Comparison of ENCODE assay signal across 19 cellular contexts in the genomic region with DNA sequence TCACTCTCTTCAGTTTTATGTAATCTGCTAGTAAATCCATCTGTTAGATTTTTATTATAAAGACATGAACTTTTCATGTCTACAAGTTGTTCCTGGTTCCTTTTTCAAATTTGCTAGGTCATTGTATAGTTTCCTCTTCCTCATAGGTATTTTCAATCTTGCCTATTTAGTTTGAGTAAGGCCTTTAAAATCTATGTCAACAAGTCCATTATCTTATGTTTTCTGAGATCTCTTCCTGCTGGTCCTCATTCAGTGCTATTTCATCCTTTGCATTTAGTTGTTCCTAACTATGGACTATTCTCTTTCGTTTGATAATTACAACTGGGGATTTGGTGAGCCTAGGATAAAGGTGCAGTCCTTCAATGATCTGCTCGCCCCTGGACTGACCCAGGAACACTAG. TPM values are rescaled to one million over a fixed set of nuclear protein-coding genes. Genes with fewer than 3 reads are reported as not detected.
"Had no signal": no experiment of that assay in that cellular context is flagged by ENCODE, and none has a peak within 500 bp of the region (broad histone marks: within the 10 kb centered on the region; RNA-seq: fewer than 3 reads in every experiment).

No MANE protein-coding gene starts in this region.

- H3K9me3 ChIP-seq: gastroesophageal sphincter, left ventricle myocardium inferior, psoas muscle had no signal

- H3K27me3 ChIP-seq: gastroesophageal sphincter had no signal

- ATAC-seq: effector memory CD8-positive, alpha-beta T cell; gastroesophageal sphincter; psoas muscle; sciatic nerve had no signal

- H3K27me3 Mint-ChIP-seq: activated B cell treated with CpG ODN at 0.5 μM for 24 hours; activated CD4-positive, alpha-beta T cell treated with anti-CD3 and anti-CD28 coated beads, Interleukin-2, amount 10 ng/mL, durations not matched to agents 24 days and 14 days; effector memory CD8-positive, alpha-beta T cell; stimulated activated naive CD8-positive, alpha-beta T cell treated with anti-CD3 and anti-CD28 coated beads, Interleukin-15, Interleukin-2, amounts not matched to agents 100 ng/mL and 50 ng/mL, for 24 hours had no signal

- H3K27ac ChIP-seq: gastroesophageal sphincter, left ventricle myocardium inferior, psoas muscle had no signal

- DNase-seq: activated B cell treated with CpG ODN at 0.5 μM for 24 hours; activated CD4-positive, alpha-beta T cell treated with anti-CD3 and anti-CD28 coated beads, Interleukin-2, amount 10 ng/mL, durations not matched to agents 24 days and 14 days; activated naive CD4-positive, alpha-beta T cell treated with Interleukin-2 at 50 U/mL for 16 hours; cortex of kidney; effector memory CD8-positive, alpha-beta T cell; left ventricle myocardium inferior; mesenchymal stem cell; psoas muscle; stimulated activated CD4-positive, alpha-beta T cell treated with anti-CD3 and anti-CD28 coated beads, Interleukin-12 subunit alpha, Interleukin-12 subunit beta, amount 100 ng/mL, for 4 hours had no signal

- H3K4me3 ChIP-seq: gastroesophageal sphincter, left ventricle myocardium inferior, psoas muscle had no signal

- H3K9me3 Mint-ChIP-seq: activated B cell treated with CpG ODN at 0.5 μM for 24 hours; effector memory CD8-positive, alpha-beta T cell; nephron; stimulated activated naive CD8-positive, alpha-beta T cell treated with anti-CD3 and anti-CD28 coated beads, Interleukin-15, Interleukin-2, amounts not matched to agents 100 ng/mL and 50 ng/mL, for 24 hours had no signal

- H3K4me3 Mint-ChIP-seq: activated B cell treated with CpG ODN at 0.5 μM for 24 hours; activated CD4-positive, alpha-beta T cell treated with anti-CD3 and anti-CD28 coated beads, Interleukin-2, amount 10 ng/mL, durations not matched to agents 24 days and 14 days; effector memory CD8-positive, alpha-beta T cell; nephron; stimulated activated naive CD8-positive, alpha-beta T cell treated with anti-CD3 and anti-CD28 coated beads, Interleukin-15, Interleukin-2, amounts not matched to agents 100 ng/mL and 50 ng/mL, for 24 hours had no signal

- H3K27ac Mint-ChIP-seq: activated B cell treated with CpG ODN at 0.5 μM for 24 hours; effector memory CD8-positive, alpha-beta T cell; nephron; stimulated activated naive CD8-positive, alpha-beta T cell treated with anti-CD3 and anti-CD28 coated beads, Interleukin-15, Interleukin-2, amounts not matched to agents 100 ng/mL and 50 ng/mL, for 24 hours had no signal

- H3K36me3 ChIP-seq: left ventricle myocardium inferior had no signal

RNA-seq across cellular contexts. Expression of a gene that starts 28.7 kb away (rescaled TPM):
- total RNA-seq: activated B cell treated with CpG ODN at 0.5 μM for 24 hours; activated CD4-positive, alpha-beta T cell treated with anti-CD3 and anti-CD28 coated beads, Interleukin-2, amount 10 ng/mL, durations not matched to agents 24 days and 14 days; cardiac septum; epithelial cell of proximal tubule; gastroesophageal sphincter; left ventricle myocardium inferior; omental fat pad; psoas muscle; sciatic nerve; temporal lobe; ureter had no signal
- polyA plus RNA-seq: keratinocyte, psoas muscle had no signal
